Comparison of ENCODE assay signal across 26 cellular contexts in the genomic region with DNA sequence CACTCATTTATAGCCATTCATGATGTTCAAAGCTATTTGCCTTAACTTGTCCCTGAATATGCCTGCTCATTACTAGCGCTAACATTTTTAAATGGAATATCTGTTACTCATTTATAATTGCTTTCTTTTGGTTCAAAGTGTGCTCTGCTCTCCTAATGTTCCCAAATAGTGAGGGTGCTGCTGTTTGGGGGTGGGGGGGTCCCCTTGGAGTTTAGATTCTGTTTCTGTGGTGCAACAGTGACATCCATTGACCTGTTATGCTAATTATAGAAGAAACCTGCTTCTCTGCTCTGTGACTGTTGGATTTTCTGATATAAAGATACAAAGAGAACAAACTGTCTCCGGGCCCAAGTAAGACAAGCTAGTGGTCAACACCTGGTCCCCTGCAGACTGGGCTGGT.
A peak's percentile ranks its signal among the peaks of the same experiment; 100 is the strongest.
DNase-seq lines count a peak whose midpoint lies in the region; ATAC-seq, FAIRE-seq and TF ChIP-seq lines count a peak whose summit lies in the region.
"Had no signal": no experiment of that assay in that cellular context is flagged by ENCODE, and none has a peak within 500 bp of the region (broad histone marks: within the 10 kb centered on the region; RNA-seq: fewer than 3 reads in every experiment).

No MANE protein-coding gene starts in this region.

- H3K4me1 ChIP-seq in ascending aorta (peaks cover 10 to 40% of the 10 kb centered on the region in 2 donors), keratinocyte (ENCODE audit: control insufficient read depth, extremely low read depth, insufficient read depth, low read length) (peaks cover 21% of the 10 kb centered on the region)

- ATAC-seq in activated naive CD4-positive, alpha-beta T cell treated with anti-CD3 and anti-CD28 coated beads, Interleukin-2, amount 50 U/mL, for 72 hours, result no peak
- ATAC-seq: GM23338 had no signal

- dilution Hi-C loops in keratinocyte (cut with MboI; ENCODE audit: extremely low pct_ligation_motif_present, low sequenced_read_pairs), result no loop called here

- TF ChIP-seq CTCF in AG04450 (IDR thresholded peaks at IDR 0.05; ENCODE audit: low read depth, low read length), result no peak
- no peak for TF ChIP-seq CTCF in ascending aorta (IDR thresholded peaks at IDR 0.05)
- TF ChIP-seq CTCF in keratinocyte (optimal IDR thresholded peaks at IDR 0.05 in 1 of 3, IDR thresholded peaks at IDR 0.05 in 1 of 3, conservative IDR thresholded peaks at IDR 0.05 in 1 of 3; ENCODE audit: extremely low read depth in 1 of 3, insufficient read depth in 2 of 3, low read length in 3 of 3), result peak in 1 of 3 experiments; percentile 6

- DNase-seq in AG04450 (ENCODE audit: low read depth, low spot score), result no peak
- peak; percentile 7 for DNase-seq in HCEC 1CT
- DNase-seq in ascending aorta (ENCODE audit: low spot score in 2 of 2), result no peak
- DNase-seq in keratinocyte (ENCODE audit: low read depth, low spot score), result no peak
- DNase-seq in NCI-H2107 (lab: John Stamatoyannopoulos, UW), result no peak
- no peak for DNase-seq in activated naive CD4-positive, alpha-beta T cell treated with anti-CD3 and anti-CD28 coated beads, Interleukin-2, amount 50 U/mL, for 72 hours (ENCODE audit: low spot score in 2 of 2)
- no peak for DNase-seq in stimulated activated CD4-positive, alpha-beta T cell treated with anti-CD3 and anti-CD28 coated beads, Interleukin-15, amount 100 ng/mL, for 24 hours
- no peak for DNase-seq in HPDE6-E6E7 (ENCODE audit: extremely low spot score)
- DNase-seq: activated CD8-positive, alpha-beta memory T cell treated with anti-CD3 and anti-CD28 coated beads for 24 hours; activated T-cell treated with anti-CD3 and anti-CD28 coated beads, Interleukin-2, amount 50 U/mL, for 48 hours; CD4-positive, alpha-beta T cell; GDM1; hypothalamus; Karpas-422; naive B cell; NCI-H1092 treated with DMSO at 0.1 percent for 48 hours; NCI-H2081 treated with DMSO at 0.1 percent for 48 hours; NCI-H510A; right cardiac atrium; substantia nigra had no signal

- H3K36me3 ChIP-seq in ascending aorta (no peaks in the 10 kb centered on the region), keratinocyte (ENCODE audit: control insufficient read depth in 2 of 2, extremely low read depth in 1 of 2, insufficient read depth in 2 of 2, low read length in 2 of 2) (no peaks in the 10 kb centered on the region)

- no peaks in the 10 kb centered on the region for H3K36me3 Mint-ChIP-seq in activated naive CD4-positive, alpha-beta T cell treated with anti-CD3 and anti-CD28 coated beads, Interleukin-2, amount 50 U/mL, for 72 hours
- H3K36me3 Mint-ChIP-seq: activated naive CD4-positive, alpha-beta T cell treated with anti-CD3 and anti-CD28 coated beads, Interleukin-2, amount 50 U/mL, for 24 hours; naive B cell had no signal

- H3K9me3 Mint-ChIP-seq in activated naive CD4-positive, alpha-beta T cell treated with anti-CD3 and anti-CD28 coated beads, Interleukin-2, amount 50 U/mL, for 72 hours, result no peaks in the 10 kb centered on the region
- H3K9me3 Mint-ChIP-seq: activated naive CD4-positive, alpha-beta T cell treated with anti-CD3 and anti-CD28 coated beads, Interleukin-2, amount 50 U/mL, for 24 hours; CD4-positive, alpha-beta T cell; dendritic cell treated with granulocyte-macrophage colony-stimulating factor and Interleukin-4, amounts not matched to agents 40 ng/mL and 50 ng/mL, for 4 days; GM23338; naive B cell had no signal

- H3K9ac ChIP-seq in keratinocyte (ENCODE audit: control insufficient read depth, extremely low read depth, insufficient read depth, low read length), result no peak overlapping the region

- H3K27me3 ChIP-seq in AG04450 (ENCODE audit: control insufficient read depth, insufficient read depth, low read length) (no peaks in the 10 kb centered on the region), ascending aorta (no peaks in the 10 kb centered on the region), keratinocyte (ENCODE audit: control insufficient read depth, extremely low read depth, insufficient read depth, low read length) (no peaks in the 10 kb centered on the region)

- H3K79me2 ChIP-seq in keratinocyte (ENCODE audit: control insufficient read depth, insufficient read depth, low read length), result no peaks in the 10 kb centered on the region

- H3K9me3 ChIP-seq in AG04450 (ENCODE audit: control insufficient read depth, insufficient read depth, low read length), result no peaks in the 10 kb centered on the region
- no peaks in the 10 kb centered on the region for H3K9me3 ChIP-seq in ascending aorta
- no peaks in the 10 kb centered on the region for H3K9me3 ChIP-seq in keratinocyte (ENCODE audit: control insufficient read depth, low read depth, low read length)

- H3K4me3 ChIP-seq in AG04450 (ENCODE audit: low read depth, low read length), result no peak overlapping the region
- H3K4me3 ChIP-seq in ascending aorta, result no peak overlapping the region
- no peak overlapping the region for H3K4me3 ChIP-seq in keratinocyte (ENCODE audit: control insufficient read depth in 2 of 3, extremely low read depth in 1 of 3, insufficient read depth in 2 of 3, low read depth in 1 of 3, low read length in 3 of 3)
- H3K4me3 ChIP-seq: GM23338, lung had no signal

- no peak for FAIRE-seq in keratinocyte (lab: Jason Lieb, UNC)
- FAIRE-seq: HTR-8/SVneo, islet of Langerhans had no signal

- H3K9me1 ChIP-seq in keratinocyte (ENCODE audit: control insufficient read depth, extremely low read depth, insufficient read depth, low read length), result no peaks in the 10 kb centered on the region

- no peak overlapping the region for H2AFZ ChIP-seq in keratinocyte (ENCODE audit: control insufficient read depth, low read length)
- H2AFZ ChIP-seq: GM23338 had no signal

- H3K27ac ChIP-seq in AG04450 (ENCODE audit: low read depth, low read length), result peak overlapping the region; percentile 73
- peak overlapping the region; percentile 76 to 80 for H3K27ac ChIP-seq in ascending aorta
- H3K27ac ChIP-seq in keratinocyte (ENCODE audit: control insufficient read depth, insufficient read depth, low read length), result no peak overlapping the region

- peak overlapping the region; percentile 40 for H3K4me2 ChIP-seq in keratinocyte (ENCODE audit: control insufficient read depth, extremely low read depth, insufficient read depth, low read depth, low read length)
- H3K4me2 ChIP-seq: GM23338 had no signal

- H4K20me1 ChIP-seq in keratinocyte (ENCODE audit: control insufficient read depth, extremely low read depth, insufficient read depth, low read length), result no peaks in the 10 kb centered on the region

- CTCF ChIA-PET in AG04450 (lab: Charles Lee), result interaction anchor here (0.7 kb wide), 1 partner anchor 153 kb away, joined by 3 read pairs; no protein-coding TSS in a partner anchor

- H3K27ac Mint-ChIP-seq in activated naive CD4-positive, alpha-beta T cell treated with anti-CD3 and anti-CD28 coated beads, Interleukin-2, amount 50 U/mL, for 72 hours, result no peak overlapping the region
- H3K27ac Mint-ChIP-seq: activated naive CD4-positive, alpha-beta T cell treated with anti-CD3 and anti-CD28 coated beads, Interleukin-2, amount 50 U/mL, for 24 hours; CD4-positive, alpha-beta T cell; dendritic cell treated with granulocyte-macrophage colony-stimulating factor and Interleukin-4, amounts not matched to agents 40 ng/mL and 50 ng/mL, for 4 days; GM23338 had no signal

- POLR2A ChIA-PET in AG04450 (lab: Yijun Ruan, JAX), result no interaction called here

- intact Hi-C loops in ascending aorta (cut with DNase I), result loop anchor here (2.0 kb wide), 1 partner anchor 53 kb away; no protein-coding TSS in a partner anchor
